Comparison of ENCODE assay signal across 11 cellular contexts in the genomic region with DNA sequence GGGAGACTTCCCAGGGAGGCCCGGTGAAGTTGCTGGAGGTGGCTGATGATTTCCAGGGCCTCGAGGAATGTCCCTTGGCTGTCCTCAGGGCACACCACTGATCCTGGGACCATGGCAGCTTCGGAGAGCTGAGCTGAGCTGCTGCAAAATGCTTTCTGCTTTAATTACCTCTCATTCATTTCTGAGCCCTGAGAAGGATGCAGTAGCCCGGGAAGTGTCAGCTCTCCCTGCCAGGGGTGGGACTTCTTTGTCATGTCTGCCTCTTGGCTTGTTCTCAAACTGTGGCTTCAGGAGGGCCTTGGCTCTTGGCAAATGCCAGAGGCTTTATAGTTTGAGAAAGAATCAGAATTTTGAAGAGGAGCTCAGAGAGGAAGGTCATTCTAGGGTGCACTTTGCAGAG. TPM values are rescaled to one million over a fixed set of nuclear protein-coding genes. Genes with fewer than 3 reads are reported as not detected.
"Had no signal": no experiment of that assay in that cellular context is flagged by ENCODE, and none has a peak within 500 bp of the region (broad histone marks: within the 10 kb centered on the region; RNA-seq: fewer than 3 reads in every experiment).

No MANE protein-coding gene starts in this region.

RNA-seq across cellular contexts. Expression of a gene that starts 28.7 kb away (rescaled TPM):
- total RNA-seq: activated CD4-positive, alpha-beta memory T cell treated with anti-CD3 and anti-CD28 coated beads for 36 hours; activated CD4-positive, alpha-beta T cell treated with anti-CD3 and anti-CD28 coated beads, Interleukin-2, amount 10 ng/mL, durations not matched to agents 24 days and 14 days; activated naive CD4-positive, alpha-beta T cell treated with anti-CD3 and anti-CD28 coated beads for 36 hours; activated T-cell treated with anti-CD3 and anti-CD28 coated beads, Interleukin-2, amount 50 U/mL, for 72 hours; activated T-helper 1 cell treated with anti-CD3 and anti-CD28 coated beads, Interleukin-12 subunit alpha, Interleukin-12 subunit beta, Interleukin-2, Interleukin-4 antibody, amounts not matched to agents 30 ng/mL and 10 ng/mL and 1 ng/mL, durations not matched to agents 14 hours and 24 hours and 36 hours; body of pancreas; cardiac septum; T-helper 1 cell treated with Interleukin-12 subunit alpha and Interleukin-12 subunit beta and Interleukin-4 antibody, amounts not matched to agents 30 ng/mL and 1 ng/mL, for 36 hours; T-helper 2 cell treated with Interferon-gamma antibody and Interleukin-4, amounts not matched to agents 100 ng/mL and 5 ng/mL, for 36 hours had no signal
- polyA plus RNA-seq: adrenal gland, aorta had no signal
